In genomic region chr12:62865090-62865489, GRCh38 we compare ENCODE assay signal across 1 cellular context.
TF ChIP-seq lines count a peak whose summit lies in the region.

No MANE protein-coding gene starts in this region.

TF ChIP-seq in IMR-90, 13 proteins besides CTCF, POLR2A, EP300 and RAD21 (continued from another document):
- TF ChIP-seq, protein P1, sequence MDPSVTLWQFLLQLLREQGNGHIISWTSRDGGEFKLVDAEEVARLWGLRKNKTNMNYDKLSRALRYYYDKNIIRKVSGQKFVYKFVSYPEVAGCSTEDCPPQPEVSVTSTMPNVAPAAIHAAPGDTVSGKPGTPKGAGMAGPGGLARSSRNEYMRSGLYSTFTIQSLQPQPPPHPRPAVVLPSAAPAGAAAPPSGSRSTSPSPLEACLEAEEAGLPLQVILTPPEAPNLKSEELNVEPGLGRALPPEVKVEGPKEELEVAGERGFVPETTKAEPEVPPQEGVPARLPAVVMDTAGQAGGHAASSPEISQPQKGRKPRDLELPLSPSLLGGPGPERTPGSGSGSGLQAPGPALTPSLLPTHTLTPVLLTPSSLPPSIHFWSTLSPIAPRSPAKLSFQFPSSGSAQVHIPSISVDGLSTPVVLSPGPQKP (IDR thresholded peaks at IDR 0.05; ENCODE audit: borderline replicate concordance, low read depth, low read length), result no peak
- no peak for TF ChIP-seq MXI1 (IDR thresholded peaks at IDR 0.05; ENCODE audit: borderline replicate concordance, low read depth, low read length)
- TF ChIP-seq FOS (IDR thresholded peaks at IDR 0.05; ENCODE audit: low read depth, low read length), result no peak
- TF ChIP-seq NFE2L2 (IDR thresholded peaks at IDR 0.05; ENCODE audit: low read depth, low read length), result no peak
- TF ChIP-seq CHD1 (IDR thresholded peaks at IDR 0.05; ENCODE audit: low read depth, low read length), result no peak
- no peak for TF ChIP-seq SMC3 (IDR thresholded peaks at IDR 0.05; ENCODE audit: low read depth, low read length)
- TF ChIP-seq CEBPB (IDR thresholded peaks at IDR 0.05; ENCODE audit: low read depth, low read length), result no peak
- no peak for TF ChIP-seq BHLHE40 (IDR thresholded peaks at IDR 0.05; ENCODE audit: low read depth, low read length)
